Comparison of ENCODE assay signal across 33 cellular contexts in the genomic region with DNA sequence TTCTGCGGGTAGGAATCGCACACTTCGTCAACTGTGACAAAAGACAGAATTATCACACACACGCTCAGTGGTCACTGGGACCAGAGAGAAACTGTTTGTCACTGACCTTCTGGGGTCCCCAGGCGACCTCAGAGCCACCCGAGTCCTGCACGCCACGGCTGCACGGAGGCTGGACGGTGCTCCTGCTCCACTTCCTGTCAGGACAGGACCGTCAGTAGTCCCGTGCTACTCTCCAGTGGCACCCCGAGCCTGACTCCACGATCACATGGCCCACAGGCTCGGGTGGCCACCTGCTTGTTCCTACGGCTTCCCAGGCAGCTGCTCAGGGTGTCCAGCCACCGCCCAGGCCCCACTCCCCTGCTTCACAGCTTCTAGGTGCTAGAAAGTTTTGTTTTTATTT. TPM values are rescaled to one million over a fixed set of nuclear protein-coding genes. Genes with fewer than 3 reads are reported as not detected.
DNase-seq lines count a peak whose midpoint lies in the region; ATAC-seq and TF ChIP-seq lines count a peak whose summit lies in the region.
"Had no signal": no experiment of that assay in that cellular context is flagged by ENCODE, and none has a peak within 500 bp of the region (broad histone marks: within the 10 kb centered on the region; RNA-seq: fewer than 3 reads in every experiment).

No MANE protein-coding gene starts in this region.

- H3K36me3 ChIP-seq in mammary epithelial cell (ENCODE audit: insufficient read depth, low read length) (peaks cover 14% of the 10 kb centered on the region), thymus (ENCODE audit: control insufficient read depth, insufficient read depth) (peaks cover 35% of the 10 kb centered on the region)

- TF ChIP-seq CTCF in MCF 10A (IDR thresholded peaks at IDR 0.05; ENCODE audit: unreplicated experiment) (no peak), mammary epithelial cell (conservative IDR thresholded peaks at IDR 0.05 in 1 of 2, IDR thresholded peaks at IDR 0.05 in 1 of 2; ENCODE audit: extremely low read depth in 1 of 2, insufficient read depth in 1 of 2, low read depth in 1 of 2, low read length in 2 of 2) (no peak), chondrocyte (IDR thresholded peaks at IDR 0.05) (no peak), omental fat pad (IDR thresholded peaks at IDR 0.05) (no peak), nephron progenitor cell (IDR thresholded peaks at IDR 0.05) (no peak)

- peaks cover 68% of the 10 kb centered on the region for H3K36me3 Mint-ChIP-seq in MCF 10A (ENCODE audit: insufficient read depth, unreplicated experiment)
- H3K36me3 Mint-ChIP-seq in chondrocyte (ENCODE audit: low read depth), result peaks cover 24% of the 10 kb centered on the region
- H3K36me3 Mint-ChIP-seq in nephron progenitor cell (ENCODE audit: low read depth), result peaks cover 60% of the 10 kb centered on the region

- H3K4me2 ChIP-seq in mammary epithelial cell (ENCODE audit: insufficient read depth, low read depth, low read length), result no peak overlapping the region
- H3K4me2 ChIP-seq: KMS-11, PC-9 had no signal

- H3K4me3 Mint-ChIP-seq in MCF 10A (ENCODE audit: unreplicated experiment) (no peak overlapping the region), chondrocyte (ENCODE audit: unreplicated experiment) (no peak overlapping the region), nephron progenitor cell (no peak overlapping the region)
- H3K4me3 Mint-ChIP-seq: activated naive CD8-positive, alpha-beta T cell treated with anti-CD3 and anti-CD28 coated beads for 36 hours; CD8-positive, alpha-beta T cell; mesothelial cell of epicardium; T-helper 2 cell treated with Interferon-gamma antibody and Interleukin-4, amounts not matched to agents 5 μg/mL and 100 μg/mL, for 36 hours had no signal

- ATAC-seq in omental fat pad (ENCODE audit: low FRiP score), result no peak
- ATAC-seq in HG03095 (IDR thresholded peaks at IDR 0.05; ENCODE audit: unreplicated experiment), result no peak
- ATAC-seq: CD8-positive, alpha-beta T cell; Right ventricle myocardium inferior; stimulated activated naive CD8-positive, alpha-beta T cell treated with anti-CD3 and anti-CD28 coated beads, Interleukin-15, amount 100 ng/mL, for 72 hours had no signal

- CTCF ChIA-PET in MCF 10A (lab: Yijun Ruan, JAX) (no interaction called here), mammary epithelial cell (lab: Charles Lee; ENCODE audit: low non-redundant PET) (no interaction called here)

- H3K27ac ChIP-seq in mammary epithelial cell (ENCODE audit: insufficient read depth, low read depth, low read length) (no peak overlapping the region), thymus (ENCODE audit: low read depth) (peak overlapping the region; percentile 27)
- H3K27ac ChIP-seq: HL-60, KMS-11, thoracic aorta, vagina had no signal

- no peaks in the 10 kb centered on the region for H3K79me2 ChIP-seq in mammary epithelial cell (ENCODE audit: insufficient read depth, low read length)

- in situ Hi-C loops in mammary epithelial cell (cut with MboI; ENCODE audit: low sequenced_read_pairs in 2 of 2), result no loop called here

- H3K4me1 Mint-ChIP-seq in MCF 10A (ENCODE audit: insufficient read depth, unreplicated experiment), result no peaks in the 10 kb centered on the region
- H3K4me1 Mint-ChIP-seq in chondrocyte (ENCODE audit: low read depth), result no peaks in the 10 kb centered on the region
- no peaks in the 10 kb centered on the region for H3K4me1 Mint-ChIP-seq in nephron progenitor cell
- H3K4me1 Mint-ChIP-seq: mesothelial cell of epicardium had no signal

- 90% methylated on average over 15 of the region's 17 CpGs for WGBS in mammary epithelial cell (ENCODE audit: low coverage, missing lambda C conversion rate)
- WGBS in thymus, result 97% methylated on average over 17 of the region's 17 CpGs

- POLR2A ChIA-PET in MCF 10A (lab: Yijun Ruan, JAX), result interaction anchor here (0.5 to 1.9 kb wide), 3 partner anchors 10 to 22 kb away, joined by 3 to 5 read pairs (median 3); no protein-coding TSS in a partner anchor

- DNase-seq in MCF 10A (ENCODE audit: unreplicated experiment) (no peak), mammary epithelial cell (no peak), chondrocyte (ENCODE audit: low spot score) (peak; percentile 93), omental fat pad (ENCODE audit: low spot score) (peak; percentile 20), NCI-H2227 (lab: John Stamatoyannopoulos, UW; ENCODE audit: unreplicated experiment) (no peak), nephron progenitor cell (no peak)
- DNase-seq: activated CD4-positive, alpha-beta T cell treated with anti-CD3 and anti-CD28 coated beads, Interleukin-2, amount 50 U/mL, for 48 hours; activated CD4-positive, CD25-positive, alpha-beta regulatory T cell treated with anti-CD3 and anti-CD28 coated beads, Interleukin-2, amount 50 U/mL, for 72 hours; activated CD8-positive, alpha-beta memory T cell treated with anti-CD3 and anti-CD28 coated beads, Interleukin-2, amount 50 U/mL, for 48 hours; activated naive CD8-positive, alpha-beta T cell treated with anti-CD3 and anti-CD28 coated beads for 36 hours; AML-193; anterior cingulate cortex; CD8-positive, alpha-beta T cell; effector CD4-positive, alpha-beta T cell; EL; left ventricle myocardium inferior; NCI-H2029 treated with DMSO at 0.1 percent for 48 hours; NCI-H2227 treated with DMSO at 0.1 percent for 48 hours; NCI-H69; nucleus accumbens; PC-9; small intestine; stimulated activated naive CD8-positive, alpha-beta T cell treated with anti-CD3 and anti-CD28 coated beads, Interleukin-15, amount 100 ng/mL, for 72 hours had no signal

- H2AFZ ChIP-seq in mammary epithelial cell (ENCODE audit: low read depth, low read length), result no peak overlapping the region
- H2AFZ ChIP-seq: PC-9 had no signal

- H3K4me1 ChIP-seq in mammary epithelial cell (ENCODE audit: insufficient read depth, low read length) (no peaks in the 10 kb centered on the region), thymus (ENCODE audit: control insufficient read depth, insufficient read depth, low read length) (no peaks in the 10 kb centered on the region)
- H3K4me1 ChIP-seq: HAP-1 had no signal

- peaks cover 7% of the 10 kb centered on the region for H3K9me3 Mint-ChIP-seq in MCF 10A (ENCODE audit: unreplicated experiment)
- peaks cover 5% of the 10 kb centered on the region for H3K9me3 Mint-ChIP-seq in chondrocyte (ENCODE audit: low read depth)
- peaks cover 29% of the 10 kb centered on the region for H3K9me3 Mint-ChIP-seq in nephron progenitor cell
- H3K9me3 Mint-ChIP-seq: CD8-positive, alpha-beta T cell had no signal

- dilution Hi-C loops in mammary epithelial cell (cut with HindIII; ENCODE audit: low sequenced_read_pairs), result no loop called here

- no peaks in the 10 kb centered on the region for H3K27me3 Mint-ChIP-seq in MCF 10A (ENCODE audit: insufficient read depth, unreplicated experiment)
- H3K27me3 Mint-ChIP-seq in chondrocyte (ENCODE audit: low read depth), result no peaks in the 10 kb centered on the region
- peaks cover 4% of the 10 kb centered on the region for H3K27me3 Mint-ChIP-seq in nephron progenitor cell (ENCODE audit: low read depth, poor library complexity)
- H3K27me3 Mint-ChIP-seq: activated naive CD8-positive, alpha-beta T cell treated with anti-CD3 and anti-CD28 coated beads for 36 hours; stimulated activated naive CD8-positive, alpha-beta T cell treated with anti-CD3 and anti-CD28 coated beads, Interleukin-15, amount 100 ng/mL, for 72 hours had no signal

- no TSS peak for BruUV-seq in MCF 10A (replicated peaks; lab: Mats Ljungman, UMichigan)
- no TSS peak for BruUV-seq in mammary epithelial cell (replicated peaks; lab: Mats Ljungman, UMichigan)

- H4K20me1 ChIP-seq in mammary epithelial cell (ENCODE audit: insufficient read depth, low read length), result no peaks in the 10 kb centered on the region

- H3K27ac Mint-ChIP-seq in MCF 10A (ENCODE audit: low read depth, unreplicated experiment), result peak overlapping the region; percentile 51
- H3K27ac Mint-ChIP-seq in chondrocyte (ENCODE audit: unreplicated experiment), result no peak overlapping the region
- H3K27ac Mint-ChIP-seq in nephron progenitor cell, result no peak overlapping the region
- H3K27ac Mint-ChIP-seq: activated naive CD8-positive, alpha-beta T cell treated with anti-CD3 and anti-CD28 coated beads for 36 hours; CD8-positive, alpha-beta T cell; T-helper 2 cell treated with Interferon-gamma antibody and Interleukin-4, amounts not matched to agents 5 μg/mL and 100 μg/mL, for 36 hours had no signal

- intact Hi-C loops in MCF 10A (cut with micrococcal nuclease), result no loop called here
- intact Hi-C loops in mammary epithelial cell (cut with micrococcal nuclease), result no loop called here

- no peak overlapping the region for H3K4me3 ChIP-seq in mammary epithelial cell (replicated peaks in 1 of 3; ENCODE audit: insufficient read depth in 1 of 3, low read depth in 2 of 3, low read length in 3 of 3)
- no peak overlapping the region for H3K4me3 ChIP-seq in thymus (ENCODE audit: low read length)
- H3K4me3 ChIP-seq: HAP-1, left ventricle myocardium inferior, PC-9, thoracic aorta, vagina had no signal

- H3K27me3 ChIP-seq in mammary epithelial cell (ENCODE audit: insufficient read depth, low read length) (no peaks in the 10 kb centered on the region), thymus (ENCODE audit: control insufficient read depth, insufficient read depth) (no peaks in the 10 kb centered on the region)
- H3K27me3 ChIP-seq: vagina had no signal

- H3K9me3 ChIP-seq in mammary epithelial cell (replicated peaks; ENCODE audit: insufficient read depth, low read length), result no peaks in the 10 kb centered on the region
- no peaks in the 10 kb centered on the region for H3K9me3 ChIP-seq in thymus (ENCODE audit: control insufficient read depth)
- H3K9me3 ChIP-seq: HAP-1, thoracic aorta had no signal

- H3K9ac ChIP-seq in mammary epithelial cell (ENCODE audit: insufficient read depth, low read length), result no peak overlapping the region
- H3K9ac ChIP-seq: KMS-11 had no signal

RNA-seq across cellular contexts. Expression of a gene that starts 17.9 kb away (rescaled TPM):
- total RNA-seq in MCF 10A (2022), result 40.3 and 42.8 TPM in 2 replicates
- total RNA-seq in mammary epithelial cell, result 10 to 100 TPM in 1 of 2 donors, 1 to 10 TPM in 1; 9.5 to 20.4 TPM
- polyA plus RNA-seq in mammary epithelial cell, result 11.6 TPM
- 7.5 TPM for polyA minus RNA-seq in mammary epithelial cell
- total RNA-seq in chondrocyte, result 13.4 to 20.0 TPM (median 16.4 TPM) in 3 replicates
- total RNA-seq in omental fat pad, result 10 to 100 TPM; 15.3 to 26.8 (median 17.7) TPM
- 43.9 TPM for polyA plus RNA-seq in thymus

RNA-seq across cellular contexts. Expression of a gene that starts 20.1 kb away (rescaled TPM):
- total RNA-seq in MCF 10A (2022), result 612 and 1,251 TPM in 2 replicates
- 100 to 1,000 TPM; 230 to 379 TPM for total RNA-seq in mammary epithelial cell
- 84.0 TPM for polyA plus RNA-seq in mammary epithelial cell
- 66.6 TPM for polyA minus RNA-seq in mammary epithelial cell
- 219 to 297 TPM (median 296 TPM) in 3 replicates for total RNA-seq in chondrocyte
- total RNA-seq in omental fat pad, result 100 to 1,000 TPM; 400 to 762 (median 566) TPM
- 253 TPM for polyA plus RNA-seq in thymus

RNA-seq across cellular contexts. Expression of a gene that starts 34.1 kb away (rescaled TPM):
- 153 and 198 TPM in 2 replicates for total RNA-seq in MCF 10A (2022)
- 100 to 1,000 TPM in 1 of 2 donors, 10 to 100 TPM in 1; 88.0 to 143 TPM for total RNA-seq in mammary epithelial cell
- 157 TPM for polyA plus RNA-seq in mammary epithelial cell
- 181 TPM for polyA minus RNA-seq in mammary epithelial cell
- 135 to 144 TPM (median 142 TPM) in 3 replicates for total RNA-seq in chondrocyte
- 10 to 100 TPM; 67.6 to 90.1 (median 73.9) TPM for total RNA-seq in omental fat pad
- 56.7 TPM for polyA plus RNA-seq in thymus

RNA-seq across cellular contexts. Expression of a gene that starts 47.0 kb away (rescaled TPM):
- total RNA-seq in MCF 10A (2022) (2.1 and 2.2 TPM in 2 replicates), mammary epithelial cell (under 1 TPM; 0.50 to 0.82 TPM), chondrocyte (1.2 to 1.7 TPM (median 1.3 TPM) in 3 replicates), omental fat pad (10 to 100 TPM in 2 of 4 donors, 1 to 10 TPM in 2; 7.1 to 15.1 (median 12.0) TPM)
- polyA plus RNA-seq in mammary epithelial cell (0.29 TPM), thymus (2.8 TPM)
- not detected for polyA minus RNA-seq in mammary epithelial cell

Comparison
In these comparisons a context has a peak if more than half of its experiments do, and no peak if none do; other contexts are left out.
1. DNase-seq: peak in chondrocyte (single experiment) and omental fat pad (single experiment); none in MCF 10A (single experiment), mammary epithelial cell (single experiment), NCI-H2227 (single experiment) and nephron progenitor cell (single experiment).